Comparison of ENCODE assay signal across 11 cellular contexts in the genomic region with DNA sequence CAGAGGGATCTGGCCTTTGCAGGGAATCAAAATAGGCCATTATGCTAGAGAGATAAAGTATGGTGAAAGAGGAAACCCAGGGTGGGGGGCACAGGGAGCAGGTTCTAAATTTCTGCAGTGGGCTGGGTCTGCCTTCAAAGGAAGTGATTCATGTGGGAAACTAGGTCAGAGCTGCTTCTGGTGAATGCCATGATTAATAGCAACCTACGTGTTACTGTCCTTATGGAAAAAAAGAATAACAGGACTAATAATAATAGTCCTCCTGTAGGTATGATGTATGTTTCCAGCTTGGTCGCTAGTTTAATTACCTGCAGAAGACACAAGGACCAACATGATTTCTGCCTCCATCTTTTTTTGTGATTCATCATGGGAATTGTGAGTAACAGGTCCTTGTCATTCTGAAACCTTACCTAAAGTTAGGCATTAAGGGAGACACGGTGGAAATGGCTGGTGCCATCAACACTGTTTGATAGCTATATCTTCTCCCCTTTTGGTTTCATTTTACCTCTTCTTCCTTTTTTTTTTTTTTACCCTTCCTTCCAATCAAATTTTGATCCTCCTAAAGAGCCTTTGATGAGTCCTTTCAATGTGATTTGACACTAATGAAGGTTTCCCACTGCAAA.
DNase-seq lines count a peak whose midpoint lies in the region; ATAC-seq and TF ChIP-seq lines count a peak whose summit lies in the region.
"Had no signal": no experiment of that assay in that cellular context is flagged by ENCODE, and none has a peak within 500 bp of the region (broad histone marks: within the 10 kb centered on the region; RNA-seq: fewer than 3 reads in every experiment).

No MANE protein-coding gene starts in this region.

- no peak overlapping the region for H2AK5ac ChIP-seq in mesendoderm (ENCODE audit: low read length)

- H4K8ac ChIP-seq in mesendoderm (ENCODE audit: low read depth, low read length) = no peak overlapping the region

- peak; percentile 68 for ATAC-seq in HG03442 (IDR thresholded peaks at IDR 0.05; ENCODE audit: unreplicated experiment)
- peak; percentile 88 to 94 for ATAC-seq in stimulated activated naive B cell treated with anti-CD40 and anti-IgM and Interleukin-4, amounts not matched to agents 10 μg/mL and 1 μg/mL and 100 μg/mL, for 72 hours (replicated peaks)
- ATAC-seq: natural killer cell treated with Interleukin-12 subunit alpha and Interleukin-12 subunit beta and Interleukin-15 and Interleukin-18, amount 100 ng/mL, for 72 hours had no signal

- H3K27ac ChIP-seq in mammary epithelial cell (ENCODE audit: insufficient read depth, low read depth, low read length) (no peak overlapping the region), mesendoderm (ENCODE audit: low read depth, low read length) (no peak overlapping the region)

- no peaks in the 10 kb centered on the region for H3K36me3 Mint-ChIP-seq in activated naive CD4-positive, alpha-beta T cell treated with anti-CD3 and anti-CD28 coated beads for 36 hours (ENCODE audit: low read depth)
- H3K36me3 Mint-ChIP-seq in stimulated activated naive B cell treated with anti-CD40 and anti-IgM and Interleukin-4, amounts not matched to agents 10 μg/mL and 1 μg/mL and 100 μg/mL, for 72 hours = no peaks in the 10 kb centered on the region
- H3K36me3 Mint-ChIP-seq: natural killer cell treated with Interleukin-12 subunit alpha and Interleukin-12 subunit beta and Interleukin-15 and Interleukin-18, amount 100 ng/mL, for 72 hours had no signal

- H3K27ac Mint-ChIP-seq in activated naive CD4-positive, alpha-beta T cell treated with anti-CD3 and anti-CD28 coated beads for 36 hours = no peak overlapping the region
- peak overlapping the region; percentile 14 for H3K27ac Mint-ChIP-seq in stimulated activated naive B cell treated with anti-CD40 and anti-IgM and Interleukin-4, amounts not matched to agents 10 μg/mL and 1 μg/mL and 100 μg/mL, for 72 hours
- H3K27ac Mint-ChIP-seq: natural killer cell treated with Interleukin-12 subunit alpha and Interleukin-12 subunit beta and Interleukin-15 and Interleukin-18, amount 100 ng/mL, for 72 hours had no signal

- no peak for TF ChIP-seq CTCF in mammary epithelial cell (conservative IDR thresholded peaks at IDR 0.05 in 1 of 2, IDR thresholded peaks at IDR 0.05 in 1 of 2; ENCODE audit: extremely low read depth in 1 of 2, insufficient read depth in 1 of 2, low read depth in 1 of 2, low read length in 2 of 2)

- no peak overlapping the region for H3K4ac ChIP-seq in mesendoderm (ENCODE audit: low read depth, low read length)

- H2BK15ac ChIP-seq in mesendoderm (replicated peaks; ENCODE audit: low read depth) = no peak overlapping the region

- H3K23ac ChIP-seq in mesendoderm (ENCODE audit: low read length) = no peak overlapping the region

- H3K56ac ChIP-seq in mesendoderm (ENCODE audit: low read length) = no peak overlapping the region

- DNase-seq in activated naive CD4-positive, alpha-beta T cell treated with anti-CD3 and anti-CD28 coated beads for 36 hours = peak; percentile 56
- no peak for DNase-seq in activated naive CD4-positive, alpha-beta T cell (lab: John Stamatoyannopoulos, UW)
- DNase-seq in mammary epithelial cell (peak; percentile 45), mesendoderm (no peak), NOMO-1 treated with DMSO at 0.1 percent for 48 hours (lab: John Stamatoyannopoulos, UW; ENCODE audit: unreplicated experiment) (no peak), NCI-H2196 (lab: John Stamatoyannopoulos, UW; ENCODE audit: unreplicated experiment) (no peak)
- DNase-seq in stimulated activated naive B cell treated with anti-CD40 and anti-IgM and Interleukin-4, amounts not matched to agents 10 μg/mL and 1 μg/mL and 100 μg/mL, for 72 hours = no peak
- DNase-seq: caudate nucleus; NK-92 treated with Interleukin-12 subunit alpha and Interleukin-12 subunit beta, amount 100 ng/mL, for 24 hours had no signal

- in situ Hi-C loops in mammary epithelial cell (cut with MboI; ENCODE audit: low sequenced_read_pairs in 2 of 2) = no loop called here

- no peaks in the 10 kb centered on the region for H3K79me1 ChIP-seq in mesendoderm (ENCODE audit: low read length)

- H3K9ac ChIP-seq in mammary epithelial cell (ENCODE audit: insufficient read depth, low read length) = no peak overlapping the region
- H3K9ac ChIP-seq in mesendoderm (ENCODE audit: low read length) = no peak overlapping the region

- H4K20me1 ChIP-seq in mammary epithelial cell (ENCODE audit: insufficient read depth, low read length) = no peaks in the 10 kb centered on the region

- dilution Hi-C loops in mammary epithelial cell (cut with HindIII; ENCODE audit: low sequenced_read_pairs) = no loop called here

- no peak overlapping the region for H2AFZ ChIP-seq in mammary epithelial cell (ENCODE audit: low read depth, low read length)

- no peak overlapping the region for H2BK5ac ChIP-seq in mesendoderm (ENCODE audit: low read length)

- no peaks in the 10 kb centered on the region for H3K9me3 Mint-ChIP-seq in activated naive CD4-positive, alpha-beta T cell treated with anti-CD3 and anti-CD28 coated beads for 36 hours
- peaks cover 0 to 2% of the 10 kb centered on the region in 2 donors for H3K9me3 Mint-ChIP-seq in stimulated activated naive B cell treated with anti-CD40 and anti-IgM and Interleukin-4, amounts not matched to agents 10 μg/mL and 1 μg/mL and 100 μg/mL, for 72 hours
- H3K9me3 Mint-ChIP-seq: natural killer cell treated with Interleukin-12 subunit alpha and Interleukin-12 subunit beta and Interleukin-15 and Interleukin-18, amount 100 ng/mL, for 72 hours had no signal

- H3K27me3 ChIP-seq in mammary epithelial cell (ENCODE audit: insufficient read depth, low read length) (peaks cover 2% of the 10 kb centered on the region), mesendoderm (ENCODE audit: insufficient read depth, low read length, poor library complexity) (no peaks in the 10 kb centered on the region)

- peaks cover 25% of the 10 kb centered on the region for H3K4me1 Mint-ChIP-seq in activated naive CD4-positive, alpha-beta T cell treated with anti-CD3 and anti-CD28 coated beads for 36 hours (ENCODE audit: low read depth)
- H3K4me1 Mint-ChIP-seq in stimulated activated naive B cell treated with anti-CD40 and anti-IgM and Interleukin-4, amounts not matched to agents 10 μg/mL and 1 μg/mL and 100 μg/mL, for 72 hours = peaks cover 3 to 11% of the 10 kb centered on the region in 2 donors

- no peak overlapping the region for H3K4me3 Mint-ChIP-seq in activated naive CD4-positive, alpha-beta T cell treated with anti-CD3 and anti-CD28 coated beads for 36 hours
- H3K4me3 Mint-ChIP-seq in stimulated activated naive B cell treated with anti-CD40 and anti-IgM and Interleukin-4, amounts not matched to agents 10 μg/mL and 1 μg/mL and 100 μg/mL, for 72 hours = no peak overlapping the region
- H3K4me3 Mint-ChIP-seq: natural killer cell treated with Interleukin-12 subunit alpha and Interleukin-12 subunit beta and Interleukin-15 and Interleukin-18, amount 100 ng/mL, for 72 hours had no signal

- CTCF ChIA-PET in activated naive CD4-positive, alpha-beta T cell treated with anti-CD3 and anti-CD28 coated beads for 36 hours (lab: Charles Lee) = interaction anchor here (1.0 to 1.1 kb wide), 2 partner anchors 14 to 49 kb away, joined by 3 read pairs; no protein-coding TSS in a partner anchor
- CTCF ChIA-PET in mammary epithelial cell (lab: Charles Lee; ENCODE audit: low non-redundant PET) = no interaction called here

- H3K36me3 ChIP-seq in mammary epithelial cell (ENCODE audit: insufficient read depth, low read length) = no peaks in the 10 kb centered on the region
- H3K36me3 ChIP-seq in mesendoderm (ENCODE audit: control insufficient read depth, insufficient read depth, low read length) = no peaks in the 10 kb centered on the region

- no peaks in the 10 kb centered on the region for H3K27me3 Mint-ChIP-seq in activated naive CD4-positive, alpha-beta T cell treated with anti-CD3 and anti-CD28 coated beads for 36 hours (ENCODE audit: low read depth)
- H3K27me3 Mint-ChIP-seq in stimulated activated naive B cell treated with anti-CD40 and anti-IgM and Interleukin-4, amounts not matched to agents 10 μg/mL and 1 μg/mL and 100 μg/mL, for 72 hours = peaks cover 0 to 9% of the 10 kb centered on the region in 2 donors

- H3K79me2 ChIP-seq in mammary epithelial cell (ENCODE audit: insufficient read depth, low read length) (no peaks in the 10 kb centered on the region), mesendoderm (ENCODE audit: control insufficient read depth, insufficient read depth, low read length) (no peaks in the 10 kb centered on the region)

- H3K4me1 ChIP-seq in mammary epithelial cell (ENCODE audit: insufficient read depth, low read length) (no peaks in the 10 kb centered on the region), mesendoderm (ENCODE audit: control insufficient read depth, low read depth, low read length) (no peaks in the 10 kb centered on the region)

- WGBS in mammary epithelial cell (ENCODE audit: low coverage, missing lambda C conversion rate) = 63% methylated on average over 3 of the region's 3 CpGs
- WGBS in mesendoderm (ENCODE audit: extremely low coverage, insufficient coverage, low lambda C conversion rate) = no CpG with 5 or more reads among the region's 3 CpGs

- no peak overlapping the region for H4K5ac ChIP-seq in mesendoderm (ENCODE audit: low read length)

- intact Hi-C loops in activated naive CD4-positive, alpha-beta T cell treated with anti-CD3 and anti-CD28 coated beads for 36 hours (cut with micrococcal nuclease) = loop anchor here (1.0 to 10.0 kb wide), 7 partner anchors 52 to 470 kb away; a partner anchor contains a TSS
- intact Hi-C loops in mammary epithelial cell (cut with micrococcal nuclease) = no loop called here

- BruUV-seq in mammary epithelial cell (replicated peaks; lab: Mats Ljungman, UMichigan) = no TSS peak

- no peak overlapping the region for H3K18ac ChIP-seq in mesendoderm (ENCODE audit: low read length)

- no peak overlapping the region for H3K4me2 ChIP-seq in mammary epithelial cell (ENCODE audit: insufficient read depth, low read depth, low read length)
- H3K4me2 ChIP-seq in mesendoderm (ENCODE audit: low read length) = no peak overlapping the region

- H3K9me3 ChIP-seq in mammary epithelial cell (replicated peaks; ENCODE audit: insufficient read depth, low read length) = no peaks in the 10 kb centered on the region

- H2BK120ac ChIP-seq in mesendoderm (ENCODE audit: low read depth, low read length) = no peak overlapping the region

- no peak overlapping the region for H3K4me3 ChIP-seq in mammary epithelial cell (replicated peaks in 1 of 3; ENCODE audit: insufficient read depth in 1 of 3, low read depth in 2 of 3, low read length in 3 of 3)
- H3K4me3 ChIP-seq in mesendoderm (ENCODE audit: low read length) = no peak overlapping the region

Comparison
In these comparisons a context has a peak if more than half of its experiments do, and no peak if none do; other contexts are left out.
1. DNase-seq: peak in activated naive CD4-positive, alpha-beta T cell treated with anti-CD3 and anti-CD28 coated beads for 36 hours (single experiment) and mammary epithelial cell (single experiment); none in activated naive CD4-positive, alpha-beta T cell (0 of 4), stimulated activated naive B cell treated with anti-CD40 and anti-IgM and Interleukin-4, amounts not matched to agents 10 μg/mL and 1 μg/mL and 100 μg/mL, for 72 hours (single experiment), mesendoderm (single experiment), NOMO-1 treated with DMSO at 0.1 percent for 48 hours (single experiment) and NCI-H2196 (single experiment).